Comparison of ENCODE assay signal across 1 cellular context in the genomic region with DNA sequence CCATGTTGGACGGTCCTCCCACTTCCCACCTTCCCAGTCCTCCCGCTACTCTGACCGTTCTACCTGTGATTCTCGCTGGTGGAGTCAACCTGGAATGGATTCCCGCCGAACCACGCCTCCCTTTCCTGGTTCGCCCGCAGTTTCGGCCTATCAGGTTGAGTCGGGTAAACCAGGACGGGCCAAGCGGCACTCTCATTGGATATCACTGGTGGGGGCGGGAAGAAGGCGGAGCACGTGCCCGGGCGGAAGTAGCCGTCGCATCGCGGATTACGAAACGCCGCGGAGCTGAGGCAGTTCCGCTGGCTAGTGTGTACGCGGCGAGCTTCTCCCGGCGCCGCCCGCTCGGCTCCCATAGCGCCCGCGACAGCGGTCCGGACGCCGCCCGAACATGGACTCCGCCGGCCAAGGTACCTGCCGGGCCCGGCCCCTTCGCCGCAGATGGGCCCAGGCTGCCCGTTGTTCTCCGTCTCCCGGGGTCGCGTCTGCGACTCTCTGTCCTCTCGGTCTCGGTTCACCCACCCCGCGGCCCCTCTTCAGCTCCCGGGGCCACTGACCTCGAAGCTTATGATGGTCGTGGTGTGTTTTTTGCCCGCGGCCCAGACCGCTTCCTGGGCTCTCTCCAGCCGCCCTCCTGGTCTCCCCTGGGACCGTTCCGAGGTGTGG.
TF ChIP-seq lines count a peak whose summit lies in the region.

A gene (plus strand): TSS at position 293 of the 663 bp plus-strand sequence. CDS start 96 bp downstream, at position 389.

TF ChIP-seq in K562, 482 proteins besides CTCF, POLR2A, EP300 and RAD21 (continued from another document and continues in another):
- TF ChIP-seq, protein P1, sequence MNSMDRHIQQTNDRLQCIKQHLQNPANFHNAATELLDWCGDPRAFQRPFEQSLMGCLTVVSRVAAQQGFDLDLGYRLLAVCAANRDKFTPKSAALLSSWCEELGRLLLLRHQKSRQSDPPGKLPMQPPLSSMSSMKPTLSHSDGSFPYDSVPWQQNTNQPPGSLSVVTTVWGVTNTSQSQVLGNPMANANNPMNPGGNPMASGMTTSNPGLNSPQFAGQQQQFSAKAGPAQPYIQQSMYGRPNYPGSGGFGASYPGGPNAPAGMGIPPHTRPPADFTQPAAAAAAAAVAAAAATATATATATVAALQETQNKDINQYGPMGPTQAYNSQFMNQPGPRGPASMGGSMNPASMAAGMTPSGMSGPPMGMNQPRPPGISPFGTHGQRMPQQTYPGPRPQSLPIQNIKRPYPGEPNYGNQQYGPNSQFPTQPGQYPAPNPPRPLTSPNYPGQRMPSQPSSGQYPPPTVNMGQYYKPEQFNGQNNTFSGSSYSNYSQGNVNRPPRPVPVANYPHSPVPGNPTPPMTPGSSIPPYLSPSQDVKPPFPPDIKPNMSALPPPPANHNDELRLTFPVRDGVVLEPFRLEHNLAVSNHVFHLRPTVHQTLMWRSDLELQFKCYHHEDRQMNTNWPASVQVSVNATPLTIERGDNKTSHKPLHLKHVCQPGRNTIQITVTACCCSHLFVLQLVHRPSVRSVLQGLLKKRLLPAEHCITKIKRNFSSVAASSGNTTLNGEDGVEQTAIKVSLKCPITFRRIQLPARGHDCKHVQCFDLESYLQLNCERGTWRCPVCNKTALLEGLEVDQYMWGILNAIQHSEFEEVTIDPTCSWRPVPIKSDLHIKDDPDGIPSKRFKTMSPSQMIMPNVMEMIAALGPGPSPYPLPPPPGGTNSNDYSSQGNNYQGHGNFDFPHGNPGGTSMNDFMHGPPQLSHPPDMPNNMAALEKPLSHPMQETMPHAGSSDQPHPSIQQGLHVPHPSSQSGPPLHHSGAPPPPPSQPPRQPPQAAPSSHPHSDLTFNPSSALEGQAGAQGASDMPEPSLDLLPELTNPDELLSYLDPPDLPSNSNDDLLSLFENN (IDR thresholded peaks at IDR 0.05; ENCODE audit: low read depth in 2 of 2, low read length in 2 of 2): no peak
- peak; percentile 100 for TF ChIP-seq BHLHE40 (IDR thresholded peaks at IDR 0.05; ENCODE audit: low read length)
- TF ChIP-seq, protein P2, sequence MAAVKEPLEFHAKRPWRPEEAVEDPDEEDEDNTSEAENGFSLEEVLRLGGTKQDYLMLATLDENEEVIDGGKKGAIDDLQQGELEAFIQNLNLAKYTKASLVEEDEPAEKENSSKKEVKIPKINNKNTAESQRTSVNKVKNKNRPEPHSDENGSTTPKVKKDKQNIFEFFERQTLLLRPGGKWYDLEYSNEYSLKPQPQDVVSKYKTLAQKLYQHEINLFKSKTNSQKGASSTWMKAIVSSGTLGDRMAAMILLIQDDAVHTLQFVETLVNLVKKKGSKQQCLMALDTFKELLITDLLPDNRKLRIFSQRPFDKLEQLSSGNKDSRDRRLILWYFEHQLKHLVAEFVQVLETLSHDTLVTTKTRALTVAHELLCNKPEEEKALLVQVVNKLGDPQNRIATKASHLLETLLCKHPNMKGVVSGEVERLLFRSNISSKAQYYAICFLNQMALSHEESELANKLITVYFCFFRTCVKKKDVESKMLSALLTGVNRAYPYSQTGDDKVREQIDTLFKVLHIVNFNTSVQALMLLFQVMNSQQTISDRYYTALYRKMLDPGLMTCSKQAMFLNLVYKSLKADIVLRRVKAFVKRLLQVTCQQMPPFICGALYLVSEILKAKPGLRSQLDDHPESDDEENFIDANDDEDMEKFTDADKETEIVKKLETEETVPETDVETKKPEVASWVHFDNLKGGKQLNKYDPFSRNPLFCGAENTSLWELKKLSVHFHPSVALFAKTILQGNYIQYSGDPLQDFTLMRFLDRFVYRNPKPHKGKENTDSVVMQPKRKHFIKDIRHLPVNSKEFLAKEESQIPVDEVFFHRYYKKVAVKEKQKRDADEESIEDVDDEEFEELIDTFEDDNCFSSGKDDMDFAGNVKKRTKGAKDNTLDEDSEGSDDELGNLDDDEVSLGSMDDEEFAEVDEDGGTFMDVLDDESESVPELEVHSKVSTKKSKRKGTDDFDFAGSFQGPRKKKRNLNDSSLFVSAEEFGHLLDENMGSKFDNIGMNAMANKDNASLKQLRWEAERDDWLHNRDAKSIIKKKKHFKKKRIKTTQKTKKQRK (IDR thresholded peaks at IDR 0.05; ENCODE audit: borderline replicate concordance, low read depth, low read length): no peak
- peak; percentile 68; the same call in 1 of the 2 replicates for TF ChIP-seq TOE1 (IDR thresholded peaks at IDR 0.05; ENCODE audit: borderline replicate concordance)
- no peak for TF ChIP-seq TOE1 (CRISPR knock-in tag; IDR thresholded peaks at IDR 0.05; ENCODE audit: borderline replicate concordance, low read depth)
- TF ChIP-seq MCM5 (IDR thresholded peaks at IDR 0.05; ENCODE audit: low read depth): no peak
- TF ChIP-seq PHTF2 (CRISPR knock-in tag; IDR thresholded peaks at IDR 0.05): no peak
- TF ChIP-seq SMAD1 (IDR thresholded peaks at IDR 0.05; ENCODE audit: low read depth, low read length, partially characterized antibody): no peak
- no peak for TF ChIP-seq ZNF232 (CRISPR knock-in tag; IDR thresholded peaks at IDR 0.05)
- no peak for TF ChIP-seq NFE2L1 (tag; IDR thresholded peaks at IDR 0.05; ENCODE audit: borderline replicate concordance, low read depth)
- TF ChIP-seq, protein P3, sequence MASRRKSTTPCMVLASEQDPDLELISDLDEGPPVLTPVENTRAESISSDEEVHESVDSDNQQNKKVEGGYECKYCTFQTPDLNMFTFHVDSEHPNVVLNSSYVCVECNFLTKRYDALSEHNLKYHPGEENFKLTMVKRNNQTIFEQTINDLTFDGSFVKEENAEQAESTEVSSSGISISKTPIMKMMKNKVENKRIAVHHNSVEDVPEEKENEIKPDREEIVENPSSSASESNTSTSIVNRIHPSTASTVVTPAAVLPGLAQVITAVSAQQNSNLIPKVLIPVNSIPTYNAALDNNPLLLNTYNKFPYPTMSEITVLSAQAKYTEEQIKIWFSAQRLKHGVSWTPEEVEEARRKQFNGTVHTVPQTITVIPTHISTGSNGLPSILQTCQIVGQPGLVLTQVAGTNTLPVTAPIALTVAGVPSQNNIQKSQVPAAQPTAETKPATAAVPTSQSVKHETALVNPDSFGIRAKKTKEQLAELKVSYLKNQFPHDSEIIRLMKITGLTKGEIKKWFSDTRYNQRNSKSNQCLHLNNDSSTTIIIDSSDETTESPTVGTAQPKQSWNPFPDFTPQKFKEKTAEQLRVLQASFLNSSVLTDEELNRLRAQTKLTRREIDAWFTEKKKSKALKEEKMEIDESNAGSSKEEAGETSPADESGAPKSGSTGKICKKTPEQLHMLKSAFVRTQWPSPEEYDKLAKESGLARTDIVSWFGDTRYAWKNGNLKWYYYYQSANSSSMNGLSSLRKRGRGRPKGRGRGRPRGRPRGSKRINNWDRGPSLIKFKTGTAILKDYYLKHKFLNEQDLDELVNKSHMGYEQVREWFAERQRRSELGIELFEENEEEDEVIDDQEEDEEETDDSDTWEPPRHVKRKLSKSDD (conservative IDR thresholded peaks at IDR 0.05; ENCODE audit: low read length): no peak
- peak; percentile 69 for TF ChIP-seq SPI1 (IDR thresholded peaks at IDR 0.05; ENCODE audit: borderline replicate concordance, low read depth, low read length)
- no peak; a peak in 1 of 4 replicates for TF ChIP-seq CSDE1 (IDR thresholded peaks at IDR 0.05)
- peak; percentile 97 for TF ChIP-seq GABPB1 (CRISPR knock-in tag; IDR thresholded peaks at IDR 0.05)
- peak; percentile 85 for TF ChIP-seq POLR2AphosphoS5 (IDR thresholded peaks at IDR 0.05; ENCODE audit: control insufficient read depth, insufficient read depth, low read depth, low read length)
- peak in 1 of 2 experiments; percentile 78; a peak in 1 of 4 replicates for TF ChIP-seq KDM4B (IDR thresholded peaks at IDR 0.05; ENCODE audit: borderline replicate concordance in 2 of 2, low read depth in 1 of 2)
- TF ChIP-seq ZNF76 (CRISPR knock-in tag; IDR thresholded peaks at IDR 0.05; ENCODE audit: borderline replicate concordance): no peak
- no peak for TF ChIP-seq NUFIP1 (IDR thresholded peaks at IDR 0.05; ENCODE audit: partially characterized antibody)
- TF ChIP-seq HLTF (IDR thresholded peaks at IDR 0.05): no peak
- peak; percentile 80; the same call in 1 of the 2 replicates for TF ChIP-seq ESRRA (IDR thresholded peaks at IDR 0.05; ENCODE audit: borderline replicate concordance, low read depth)
- TF ChIP-seq, protein P4, sequence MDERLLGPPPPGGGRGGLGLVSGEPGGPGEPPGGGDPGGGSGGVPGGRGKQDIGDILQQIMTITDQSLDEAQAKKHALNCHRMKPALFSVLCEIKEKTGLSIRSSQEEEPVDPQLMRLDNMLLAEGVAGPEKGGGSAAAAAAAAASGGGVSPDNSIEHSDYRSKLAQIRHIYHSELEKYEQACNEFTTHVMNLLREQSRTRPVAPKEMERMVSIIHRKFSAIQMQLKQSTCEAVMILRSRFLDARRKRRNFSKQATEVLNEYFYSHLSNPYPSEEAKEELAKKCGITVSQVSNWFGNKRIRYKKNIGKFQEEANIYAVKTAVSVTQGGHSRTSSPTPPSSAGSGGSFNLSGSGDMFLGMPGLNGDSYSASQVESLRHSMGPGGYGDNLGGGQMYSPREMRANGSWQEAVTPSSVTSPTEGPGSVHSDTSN (CRISPR knock-in tag; IDR thresholded peaks at IDR 0.05; ENCODE audit: low read depth): no peak
- TF ChIP-seq, protein P4 (tag; conservative IDR thresholded peaks at IDR 0.05; ENCODE audit: low read depth): no peak
- no peak for TF ChIP-seq GATAD2A (IDR thresholded peaks at IDR 0.05)
- no peak for TF ChIP-seq ESRRB (CRISPR knock-in tag; IDR thresholded peaks at IDR 0.05; ENCODE audit: borderline replicate concordance)
- no peak for TF ChIP-seq ZNF707 (CRISPR knock-in tag; conservative IDR thresholded peaks at IDR 0.05)
- TF ChIP-seq ZNF717 (CRISPR knock-in tag; IDR thresholded peaks at IDR 0.05): no peak
- TF ChIP-seq SIRT6 (IDR thresholded peaks at IDR 0.05; ENCODE audit: low read depth, low read length): no peak
- no peak for TF ChIP-seq NFATC3 (IDR thresholded peaks at IDR 0.05)
- TF ChIP-seq, protein P5, sequence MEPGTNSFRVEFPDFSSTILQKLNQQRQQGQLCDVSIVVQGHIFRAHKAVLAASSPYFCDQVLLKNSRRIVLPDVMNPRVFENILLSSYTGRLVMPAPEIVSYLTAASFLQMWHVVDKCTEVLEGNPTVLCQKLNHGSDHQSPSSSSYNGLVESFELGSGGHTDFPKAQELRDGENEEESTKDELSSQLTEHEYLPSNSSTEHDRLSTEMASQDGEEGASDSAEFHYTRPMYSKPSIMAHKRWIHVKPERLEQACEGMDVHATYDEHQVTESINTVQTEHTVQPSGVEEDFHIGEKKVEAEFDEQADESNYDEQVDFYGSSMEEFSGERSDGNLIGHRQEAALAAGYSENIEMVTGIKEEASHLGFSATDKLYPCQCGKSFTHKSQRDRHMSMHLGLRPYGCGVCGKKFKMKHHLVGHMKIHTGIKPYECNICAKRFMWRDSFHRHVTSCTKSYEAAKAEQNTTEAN (CRISPR knock-in tag; IDR thresholded peaks at IDR 0.05): no peak
- peak; percentile 73 for TF ChIP-seq ZFX (CRISPR knock-in tag; IDR thresholded peaks at IDR 0.05)
- no peak for TF ChIP-seq HMG20A (CRISPR knock-in tag; conservative IDR thresholded peaks at IDR 0.05)
- TF ChIP-seq SMARCE1 (IDR thresholded peaks at IDR 0.05): no peak
- TF ChIP-seq HNRNPK (IDR thresholded peaks at IDR 0.05; ENCODE audit: low read depth, low read length, poor library complexity, severe bottlenecking): no peak
- TF ChIP-seq HMG20B (CRISPR knock-in tag; IDR thresholded peaks at IDR 0.05): no peak
- TF ChIP-seq RBBP5 (IDR thresholded peaks at IDR 0.05; ENCODE audit: borderline replicate concordance, insufficient read depth, low read length, poor library complexity, severe bottlenecking): peak; percentile 92
- TF ChIP-seq, protein P6, sequence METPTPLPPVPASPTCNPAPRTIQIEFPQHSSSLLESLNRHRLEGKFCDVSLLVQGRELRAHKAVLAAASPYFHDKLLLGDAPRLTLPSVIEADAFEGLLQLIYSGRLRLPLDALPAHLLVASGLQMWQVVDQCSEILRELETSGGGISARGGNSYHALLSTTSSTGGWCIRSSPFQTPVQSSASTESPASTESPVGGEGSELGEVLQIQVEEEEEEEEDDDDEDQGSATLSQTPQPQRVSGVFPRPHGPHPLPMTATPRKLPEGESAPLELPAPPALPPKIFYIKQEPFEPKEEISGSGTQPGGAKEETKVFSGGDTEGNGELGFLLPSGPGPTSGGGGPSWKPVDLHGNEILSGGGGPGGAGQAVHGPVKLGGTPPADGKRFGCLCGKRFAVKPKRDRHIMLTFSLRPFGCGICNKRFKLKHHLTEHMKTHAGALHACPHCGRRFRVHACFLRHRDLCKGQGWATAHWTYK (CRISPR knock-in tag; IDR thresholded peaks at IDR 0.05): peak; percentile 52; the same call in 1 of the 2 replicates
- TF ChIP-seq, protein P7, sequence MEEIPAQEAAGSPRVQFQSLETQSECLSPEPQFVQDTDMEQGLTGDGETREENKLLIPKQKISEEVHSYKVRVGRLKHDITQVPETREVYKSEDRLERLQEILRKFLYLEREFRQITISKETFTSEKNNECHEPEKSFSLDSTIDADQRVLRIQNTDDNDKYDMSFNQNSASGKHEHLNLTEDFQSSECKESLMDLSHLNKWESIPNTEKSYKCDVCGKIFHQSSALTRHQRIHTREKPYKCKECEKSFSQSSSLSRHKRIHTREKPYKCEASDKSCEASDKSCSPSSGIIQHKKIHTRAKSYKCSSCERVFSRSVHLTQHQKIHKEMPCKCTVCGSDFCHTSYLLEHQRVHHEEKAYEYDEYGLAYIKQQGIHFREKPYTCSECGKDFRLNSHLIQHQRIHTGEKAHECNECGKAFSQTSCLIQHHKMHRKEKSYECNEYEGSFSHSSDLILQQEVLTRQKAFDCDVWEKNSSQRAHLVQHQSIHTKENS (CRISPR knock-in tag; IDR thresholded peaks at IDR 0.05): no peak
- TF ChIP-seq CEBPG (CRISPR knock-in tag; IDR thresholded peaks at IDR 0.05): peak; percentile 95
- TF ChIP-seq CEBPG (tag; conservative IDR thresholded peaks at IDR 0.05 in 1 of 2, IDR thresholded peaks at IDR 0.05 in 1 of 2): peak; percentile 83
- no peak for TF ChIP-seq RUNX1 (IDR thresholded peaks at IDR 0.05; ENCODE audit: low read depth)
- TF ChIP-seq ZNF668 (CRISPR knock-in tag; IDR thresholded peaks at IDR 0.05): no peak
- TF ChIP-seq, protein P8, sequence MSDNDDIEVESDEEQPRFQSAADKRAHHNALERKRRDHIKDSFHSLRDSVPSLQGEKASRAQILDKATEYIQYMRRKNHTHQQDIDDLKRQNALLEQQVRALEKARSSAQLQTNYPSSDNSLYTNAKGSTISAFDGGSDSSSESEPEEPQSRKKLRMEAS (CRISPR knock-in tag; IDR thresholded peaks at IDR 0.05): peak; percentile 98
- no peak for TF ChIP-seq THRAP3 (IDR thresholded peaks at IDR 0.05; ENCODE audit: borderline replicate concordance)
- TF ChIP-seq, protein P9, sequence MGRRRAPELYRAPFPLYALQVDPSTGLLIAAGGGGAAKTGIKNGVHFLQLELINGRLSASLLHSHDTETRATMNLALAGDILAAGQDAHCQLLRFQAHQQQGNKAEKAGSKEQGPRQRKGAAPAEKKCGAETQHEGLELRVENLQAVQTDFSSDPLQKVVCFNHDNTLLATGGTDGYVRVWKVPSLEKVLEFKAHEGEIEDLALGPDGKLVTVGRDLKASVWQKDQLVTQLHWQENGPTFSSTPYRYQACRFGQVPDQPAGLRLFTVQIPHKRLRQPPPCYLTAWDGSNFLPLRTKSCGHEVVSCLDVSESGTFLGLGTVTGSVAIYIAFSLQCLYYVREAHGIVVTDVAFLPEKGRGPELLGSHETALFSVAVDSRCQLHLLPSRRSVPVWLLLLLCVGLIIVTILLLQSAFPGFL (CRISPR knock-in tag; IDR thresholded peaks at IDR 0.05): no peak
- TF ChIP-seq ZNF165 (CRISPR knock-in tag; IDR thresholded peaks at IDR 0.05; ENCODE audit: borderline replicate concordance): no peak
